Comparison of ENCODE assay signal across 12 cellular contexts in genomic region chr20:3250091-3250504, GRCh38. TPM values are rescaled to one million over a fixed set of nuclear protein-coding genes. Genes with fewer than 3 reads are reported as not detected.
DNase-seq lines count a peak whose midpoint lies in the region; FAIRE-seq and TF ChIP-seq lines count a peak whose summit lies in the region.
"Had no signal": no experiment of that assay in that cellular context is flagged by ENCODE, and none has a peak within 500 bp of the region (broad histone marks: within the 10 kb centered on the region; RNA-seq: fewer than 3 reads in every experiment).

No MANE protein-coding gene starts in this region.

- TF ChIP-seq CTCF in OCI-LY3 (IDR thresholded peaks at IDR 0.05; ENCODE audit: low read depth, low read length) (peak; percentile 16; the same call in 1 of the 2 replicates), epithelial cell of proximal tubule (conservative IDR thresholded peaks at IDR 0.05; ENCODE audit: low read depth, low read length) (peak; percentile 33), GM13977 (IDR thresholded peaks at IDR 0.05; ENCODE audit: extremely low read depth, insufficient read depth, missing control alignments) (no peak), dorsolateral prefrontal cortex (IDR thresholded peaks at IDR 0.05 in 54 of 56, conservative IDR thresholded peaks at IDR 0.05 in 2 of 56; ENCODE audit: low read depth in 1 of 56, partially characterized antibody in 56 of 56) (no peak)

- H3K27me3 ChIP-seq in OCI-LY3 (ENCODE audit: low read depth, low read length) = peaks cover 13% of the 10 kb centered on the region
- no peaks in the 10 kb centered on the region for H3K27me3 ChIP-seq in dorsolateral prefrontal cortex

- no peak for FAIRE-seq in urothelium cell line (lab: Jason Lieb, UNC)

- no peak overlapping the region for H3K9ac ChIP-seq in OCI-LY3 (ENCODE audit: low read length)

- no peaks in the 10 kb centered on the region for H3K9me3 ChIP-seq in OCI-LY3 (ENCODE audit: insufficient read depth, low read length)

- no peaks in the 10 kb centered on the region for H3K36me3 Mint-ChIP-seq in activated naive CD4-positive, alpha-beta T cell treated with anti-CD3 and anti-CD28 coated beads, Interleukin-2, amount 50 U/mL, for 24 hours

- H3K4me1 Mint-ChIP-seq in activated naive CD4-positive, alpha-beta T cell treated with anti-CD3 and anti-CD28 coated beads, Interleukin-2, amount 50 U/mL, for 24 hours = peaks cover 3% of the 10 kb centered on the region

- H3K4me1 ChIP-seq in OCI-LY3 (ENCODE audit: low read length) = peaks cover 7% of the 10 kb centered on the region

- in situ Hi-C loops in GM13977 (cut with MboI; ENCODE audit: low pct_unique_long_range_greater_than_20kb, low sequenced_read_pairs, unreplicated experiment) = no loop called here

- H3K36me3 ChIP-seq in OCI-LY3 (replicated peaks; ENCODE audit: low read depth, low read length) = no peaks in the 10 kb centered on the region

- no peak for DNase-seq in activated naive CD4-positive, alpha-beta T cell treated with anti-CD3 and anti-CD28 coated beads, Interleukin-2, amount 50 U/mL, for 16 hours
- DNase-seq in epithelial cell of proximal tubule (ENCODE audit: low read depth) = no peak
- peak; percentile 32 for DNase-seq in urothelium cell line (ENCODE audit: low spot score)
- no peak for DNase-seq in GM13977 (ENCODE audit: low spot score)
- no peak for DNase-seq in dorsolateral prefrontal cortex
- DNase-seq in T-helper 9 cell = no peak
- DNase-seq: effector memory CD8-positive, alpha-beta T cell; NCI-H1105 treated with DMSO at 0.1 percent for 48 hours; retina had no signal

- intact Hi-C loops in dorsolateral prefrontal cortex (cut with DNase I) = no loop called here

- no peaks in the 10 kb centered on the region for H3K9me3 Mint-ChIP-seq in activated naive CD4-positive, alpha-beta T cell treated with anti-CD3 and anti-CD28 coated beads, Interleukin-2, amount 50 U/mL, for 24 hours
- H3K9me3 Mint-ChIP-seq: effector memory CD8-positive, alpha-beta T cell had no signal

- H3K4me3 ChIP-seq in OCI-LY3 (ENCODE audit: low read length) (no peak overlapping the region), epithelial cell of proximal tubule (ENCODE audit: low read depth, low read length) (no peak overlapping the region), dorsolateral prefrontal cortex (no peak overlapping the region)

- no peaks in the 10 kb centered on the region for H3K79me2 ChIP-seq in OCI-LY3 (ENCODE audit: low read length)

- no peaks in the 10 kb centered on the region for H4K20me1 ChIP-seq in OCI-LY3 (ENCODE audit: insufficient read depth, low read length)

- H3K27me3 Mint-ChIP-seq in activated naive CD4-positive, alpha-beta T cell treated with anti-CD3 and anti-CD28 coated beads, Interleukin-2, amount 50 U/mL, for 24 hours = peaks cover 16% of the 10 kb centered on the region

- no peak overlapping the region for H2AFZ ChIP-seq in OCI-LY3 (ENCODE audit: low read depth, low read length)

- H3K27ac ChIP-seq in OCI-LY3 (ENCODE audit: low read length) (no peak overlapping the region), dorsolateral prefrontal cortex (no peak overlapping the region)
- H3K27ac ChIP-seq: C4-2B had no signal

- H3K4me2 ChIP-seq in OCI-LY3 (ENCODE audit: low read length) = no peak overlapping the region

- no peak overlapping the region for H3K27ac Mint-ChIP-seq in activated naive CD4-positive, alpha-beta T cell treated with anti-CD3 and anti-CD28 coated beads, Interleukin-2, amount 50 U/mL, for 24 hours
- H3K27ac Mint-ChIP-seq: effector memory CD8-positive, alpha-beta T cell had no signal

- peak overlapping the region; percentile 5 for H3K4me3 Mint-ChIP-seq in activated naive CD4-positive, alpha-beta T cell treated with anti-CD3 and anti-CD28 coated beads, Interleukin-2, amount 50 U/mL, for 24 hours

RNA-seq across cellular contexts. Expression of gene SLC4A11, which starts 11.1 kb away (rescaled TPM):
- total RNA-seq in epithelial cell of proximal tubule (3.6 and 5.1 TPM in 2 replicates), dorsolateral prefrontal cortex (10 to 100 TPM in 3 of 120 experiments, 1 to 10 TPM in 117; 1.5 to 23.0 (median 3.8) TPM)

RNA-seq across cellular contexts. Expression of gene ITPA, which starts 40.8 kb away (rescaled TPM):
- total RNA-seq in epithelial cell of proximal tubule (68.3 and 106 TPM in 2 replicates), dorsolateral prefrontal cortex (10 to 100 TPM; 18.3 to 51.4 (median 33.9) TPM)

RNA-seq across cellular contexts. Expression of gene DDRGK1, which starts 45.6 kb away (rescaled TPM):
- total RNA-seq in epithelial cell of proximal tubule = 63.5 and 80.7 TPM in 2 replicates
- total RNA-seq in dorsolateral prefrontal cortex = 100 to 1,000 TPM in 119 of 120 experiments, 10 to 100 TPM in 1; 98.5 to 184 (median 132) TPM

Comparison
In these comparisons a context has a peak if more than half of its experiments do, and no peak if none do; other contexts are left out.
1. CTCF ChIP-seq: peak in OCI-LY3 (single experiment) and epithelial cell of proximal tubule (single experiment); none in GM13977 (single experiment) and dorsolateral prefrontal cortex (0 of 56).